In genomic region chr2:101961287-101962242, GRCh38 we compare ENCODE assay signal across 1 cellular context.
TF ChIP-seq lines count a peak whose summit lies in the region.

No MANE protein-coding gene starts in this region.

TF ChIP-seq in HepG2, 621 proteins besides CTCF, POLR2A, EP300 and RAD21 (continued from another document and continues in another):
- TF ChIP-seq, protein P1, sequence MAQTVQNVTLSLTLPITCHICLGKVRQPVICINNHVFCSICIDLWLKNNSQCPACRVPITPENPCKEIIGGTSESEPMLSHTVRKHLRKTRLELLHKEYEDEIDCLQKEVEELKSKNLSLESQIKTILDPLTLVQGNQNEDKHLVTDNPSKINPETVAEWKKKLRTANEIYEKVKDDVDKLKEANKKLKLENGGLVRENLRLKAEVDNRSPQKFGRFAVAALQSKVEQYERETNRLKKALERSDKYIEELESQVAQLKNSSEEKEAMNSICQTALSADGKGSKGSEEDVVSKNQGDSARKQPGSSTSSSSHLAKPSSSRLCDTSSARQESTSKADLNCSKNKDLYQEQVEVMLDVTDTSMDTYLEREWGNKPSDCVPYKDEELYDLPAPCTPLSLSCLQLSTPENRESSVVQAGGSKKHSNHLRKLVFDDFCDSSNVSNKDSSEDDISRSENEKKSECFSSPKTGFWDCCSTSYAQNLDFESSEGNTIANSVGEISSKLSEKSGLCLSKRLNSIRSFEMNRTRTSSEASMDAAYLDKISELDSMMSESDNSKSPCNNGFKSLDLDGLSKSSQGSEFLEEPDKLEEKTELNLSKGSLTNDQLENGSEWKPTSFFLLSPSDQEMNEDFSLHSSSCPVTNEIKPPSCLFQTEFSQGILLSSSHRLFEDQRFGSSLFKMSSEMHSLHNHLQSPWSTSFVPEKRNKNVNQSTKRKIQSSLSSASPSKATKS (CRISPR knock-in tag; IDR thresholded peaks at IDR 0.05): 0 out of 2 replicates have a peak, but pooled peaks have one; percentile 31
- no peak for TF ChIP-seq CREB1 (IDR thresholded peaks at IDR 0.05)
- TF ChIP-seq CREB1 (CRISPR knock-in tag; IDR thresholded peaks at IDR 0.05): 0 out of 2 replicates have a peak, but pooled peaks have one; percentile 37
- no peak for TF ChIP-seq HIVEP1 (CRISPR knock-in tag; IDR thresholded peaks at IDR 0.05)
- no peak for TF ChIP-seq ZNF484 (CRISPR knock-in tag; IDR thresholded peaks at IDR 0.05; ENCODE audit: borderline replicate concordance, low read depth)
- TF ChIP-seq KDM3A (CRISPR knock-in tag; IDR thresholded peaks at IDR 0.05; ENCODE audit: low read depth): peak; percentile 46; the same call in 1 of the 2 replicates
- TF ChIP-seq, protein P2, sequence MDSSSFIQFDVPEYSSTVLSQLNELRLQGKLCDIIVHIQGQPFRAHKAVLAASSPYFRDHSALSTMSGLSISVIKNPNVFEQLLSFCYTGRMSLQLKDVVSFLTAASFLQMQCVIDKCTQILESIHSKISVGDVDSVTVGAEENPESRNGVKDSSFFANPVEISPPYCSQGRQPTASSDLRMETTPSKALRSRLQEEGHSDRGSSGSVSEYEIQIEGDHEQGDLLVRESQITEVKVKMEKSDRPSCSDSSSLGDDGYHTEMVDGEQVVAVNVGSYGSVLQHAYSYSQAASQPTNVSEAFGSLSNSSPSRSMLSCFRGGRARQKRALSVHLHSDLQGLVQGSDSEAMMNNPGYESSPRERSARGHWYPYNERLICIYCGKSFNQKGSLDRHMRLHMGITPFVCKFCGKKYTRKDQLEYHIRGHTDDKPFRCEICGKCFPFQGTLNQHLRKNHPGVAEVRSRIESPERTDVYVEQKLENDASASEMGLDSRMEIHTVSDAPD (CRISPR knock-in tag; IDR thresholded peaks at IDR 0.05): peak; percentile 73; the same call in 1 of the 2 replicates
- TF ChIP-seq STAT6 (CRISPR knock-in tag; IDR thresholded peaks at IDR 0.05; ENCODE audit: borderline replicate concordance): 0 out of 2 replicates have a peak, but pooled peaks have one; percentile 78
- TF ChIP-seq ARID5B (CRISPR knock-in tag; IDR thresholded peaks at IDR 0.05): peak; percentile 77
- TF ChIP-seq, protein P3, sequence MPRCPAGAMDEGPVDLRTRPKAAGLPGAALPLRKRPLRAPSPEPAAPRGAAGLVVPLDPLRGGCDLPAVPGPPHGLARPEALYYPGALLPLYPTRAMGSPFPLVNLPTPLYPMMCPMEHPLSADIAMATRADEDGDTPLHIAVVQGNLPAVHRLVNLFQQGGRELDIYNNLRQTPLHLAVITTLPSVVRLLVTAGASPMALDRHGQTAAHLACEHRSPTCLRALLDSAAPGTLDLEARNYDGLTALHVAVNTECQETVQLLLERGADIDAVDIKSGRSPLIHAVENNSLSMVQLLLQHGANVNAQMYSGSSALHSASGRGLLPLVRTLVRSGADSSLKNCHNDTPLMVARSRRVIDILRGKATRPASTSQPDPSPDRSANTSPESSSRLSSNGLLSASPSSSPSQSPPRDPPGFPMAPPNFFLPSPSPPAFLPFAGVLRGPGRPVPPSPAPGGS (CRISPR knock-in tag; IDR thresholded peaks at IDR 0.05): 0 out of 2 replicates have a peak, but pooled peaks have one; percentile 71
- TF ChIP-seq, protein P4, sequence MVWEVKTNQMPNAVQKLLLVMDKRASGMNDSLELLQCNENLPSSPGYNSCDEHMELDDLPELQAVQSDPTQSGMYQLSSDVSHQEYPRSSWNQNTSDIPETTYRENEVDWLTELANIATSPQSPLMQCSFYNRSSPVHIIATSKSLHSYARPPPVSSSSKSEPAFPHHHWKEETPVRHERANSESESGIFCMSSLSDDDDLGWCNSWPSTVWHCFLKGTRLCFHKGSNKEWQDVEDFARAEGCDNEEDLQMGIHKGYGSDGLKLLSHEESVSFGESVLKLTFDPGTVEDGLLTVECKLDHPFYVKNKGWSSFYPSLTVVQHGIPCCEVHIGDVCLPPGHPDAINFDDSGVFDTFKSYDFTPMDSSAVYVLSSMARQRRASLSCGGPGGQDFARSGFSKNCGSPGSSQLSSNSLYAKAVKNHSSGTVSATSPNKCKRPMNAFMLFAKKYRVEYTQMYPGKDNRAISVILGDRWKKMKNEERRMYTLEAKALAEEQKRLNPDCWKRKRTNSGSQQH (CRISPR knock-in tag; IDR thresholded peaks at IDR 0.05; ENCODE audit: low read depth): peak; percentile 46; the same call in 1 of the 2 replicates
- TF ChIP-seq JUND (CRISPR knock-in tag; IDR thresholded peaks at IDR 0.05): 0 out of 2 replicates have a peak, but pooled peaks have one; percentile 47
- 0 out of 2 replicates have a peak, but pooled peaks have one; percentile 34 for TF ChIP-seq YEATS4 (CRISPR knock-in tag; IDR thresholded peaks at IDR 0.05; ENCODE audit: borderline replicate concordance)
- 0 out of 2 replicates have a peak, but pooled peaks have one; percentile 35 for TF ChIP-seq BCL6 (CRISPR knock-in tag; IDR thresholded peaks at IDR 0.05)
- peak; percentile 36 for TF ChIP-seq SPEN (CRISPR knock-in tag; IDR thresholded peaks at IDR 0.05; ENCODE audit: low read depth)
- no peak for TF ChIP-seq ZBTB7B (CRISPR knock-in tag; IDR thresholded peaks at IDR 0.05)
- TF ChIP-seq ZNF331 (CRISPR knock-in tag; IDR thresholded peaks at IDR 0.05): peak; percentile 77
- TF ChIP-seq ZNF441 (CRISPR knock-in tag; IDR thresholded peaks at IDR 0.05; ENCODE audit: borderline replicate concordance): 0 out of 2 replicates have a peak, but pooled peaks have one; percentile 13
- TF ChIP-seq DNMT3B (CRISPR knock-in tag; conservative IDR thresholded peaks at IDR 0.05): no peak; the same call in 1 of the 2 replicates
- peak; percentile 91; the same call in 1 of the 2 replicates for TF ChIP-seq ZSCAN5A (CRISPR knock-in tag; IDR thresholded peaks at IDR 0.05; ENCODE audit: borderline replicate concordance)
- TF ChIP-seq FOXA1 (IDR thresholded peaks at IDR 0.05): no peak
- peak; percentile 74 for TF ChIP-seq FOXA1 (CRISPR knock-in tag; IDR thresholded peaks at IDR 0.05)
- TF ChIP-seq ZNF12 (CRISPR knock-in tag; IDR thresholded peaks at IDR 0.05): 0 out of 2 replicates have a peak, but pooled peaks have one; percentile 7
- no peak for TF ChIP-seq ZNF616 (CRISPR knock-in tag; IDR thresholded peaks at IDR 0.05; ENCODE audit: low read depth)
- TF ChIP-seq, protein P5, sequence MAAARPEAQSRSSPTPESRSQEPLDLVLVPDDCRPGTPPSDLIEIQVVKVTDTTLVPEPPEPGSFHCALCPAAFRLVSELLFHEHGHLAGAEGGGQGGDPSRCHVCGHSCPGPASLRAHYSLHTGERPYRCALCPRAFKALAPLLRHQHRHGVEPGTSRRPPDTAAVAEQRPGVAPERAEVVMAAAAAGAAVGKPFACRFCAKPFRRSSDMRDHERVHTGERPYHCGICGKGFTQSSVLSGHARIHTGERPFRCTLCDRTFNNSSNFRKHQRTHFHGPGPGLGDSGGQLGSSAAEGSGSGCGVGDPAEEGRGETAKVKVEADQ (CRISPR knock-in tag; IDR thresholded peaks at IDR 0.05; ENCODE audit: borderline replicate concordance): peak; percentile 36; the same call in 1 of the 2 replicates
- TF ChIP-seq, protein P6, sequence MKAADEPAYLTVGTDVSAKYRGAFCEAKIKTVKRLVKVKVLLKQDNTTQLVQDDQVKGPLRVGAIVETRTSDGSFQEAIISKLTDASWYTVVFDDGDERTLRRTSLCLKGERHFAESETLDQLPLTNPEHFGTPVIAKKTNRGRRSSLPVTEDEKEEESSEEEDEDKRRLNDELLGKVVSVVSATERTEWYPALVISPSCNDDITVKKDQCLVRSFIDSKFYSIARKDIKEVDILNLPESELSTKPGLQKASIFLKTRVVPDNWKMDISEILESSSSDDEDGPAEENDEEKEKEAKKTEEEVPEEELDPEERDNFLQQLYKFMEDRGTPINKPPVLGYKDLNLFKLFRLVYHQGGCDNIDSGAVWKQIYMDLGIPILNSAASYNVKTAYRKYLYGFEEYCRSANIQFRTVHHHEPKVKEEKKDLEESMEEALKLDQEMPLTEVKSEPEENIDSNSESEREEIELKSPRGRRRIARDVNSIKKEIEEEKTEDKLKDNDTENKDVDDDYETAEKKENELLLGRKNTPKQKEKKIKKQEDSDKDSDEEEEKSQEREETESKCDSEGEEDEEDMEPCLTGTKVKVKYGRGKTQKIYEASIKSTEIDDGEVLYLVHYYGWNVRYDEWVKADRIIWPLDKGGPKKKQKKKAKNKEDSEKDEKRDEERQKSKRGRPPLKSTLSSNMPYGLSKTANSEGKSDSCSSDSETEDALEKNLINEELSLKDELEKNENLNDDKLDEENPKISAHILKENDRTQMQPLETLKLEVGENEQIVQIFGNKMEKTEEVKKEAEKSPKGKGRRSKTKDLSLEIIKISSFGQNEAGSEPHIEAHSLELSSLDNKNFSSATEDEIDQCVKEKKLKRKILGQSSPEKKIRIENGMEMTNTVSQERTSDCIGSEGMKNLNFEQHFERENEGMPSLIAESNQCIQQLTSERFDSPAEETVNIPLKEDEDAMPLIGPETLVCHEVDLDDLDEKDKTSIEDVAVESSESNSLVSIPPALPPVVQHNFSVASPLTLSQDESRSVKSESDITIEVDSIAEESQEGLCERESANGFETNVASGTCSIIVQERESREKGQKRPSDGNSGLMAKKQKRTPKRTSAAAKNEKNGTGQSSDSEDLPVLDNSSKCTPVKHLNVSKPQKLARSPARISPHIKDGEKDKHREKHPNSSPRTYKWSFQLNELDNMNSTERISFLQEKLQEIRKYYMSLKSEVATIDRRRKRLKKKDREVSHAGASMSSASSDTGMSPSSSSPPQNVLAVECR (CRISPR knock-in tag; IDR thresholded peaks at IDR 0.05; ENCODE audit: borderline replicate concordance): peak; percentile 25; the same call in 1 of the 2 replicates
- TF ChIP-seq, protein P7, sequence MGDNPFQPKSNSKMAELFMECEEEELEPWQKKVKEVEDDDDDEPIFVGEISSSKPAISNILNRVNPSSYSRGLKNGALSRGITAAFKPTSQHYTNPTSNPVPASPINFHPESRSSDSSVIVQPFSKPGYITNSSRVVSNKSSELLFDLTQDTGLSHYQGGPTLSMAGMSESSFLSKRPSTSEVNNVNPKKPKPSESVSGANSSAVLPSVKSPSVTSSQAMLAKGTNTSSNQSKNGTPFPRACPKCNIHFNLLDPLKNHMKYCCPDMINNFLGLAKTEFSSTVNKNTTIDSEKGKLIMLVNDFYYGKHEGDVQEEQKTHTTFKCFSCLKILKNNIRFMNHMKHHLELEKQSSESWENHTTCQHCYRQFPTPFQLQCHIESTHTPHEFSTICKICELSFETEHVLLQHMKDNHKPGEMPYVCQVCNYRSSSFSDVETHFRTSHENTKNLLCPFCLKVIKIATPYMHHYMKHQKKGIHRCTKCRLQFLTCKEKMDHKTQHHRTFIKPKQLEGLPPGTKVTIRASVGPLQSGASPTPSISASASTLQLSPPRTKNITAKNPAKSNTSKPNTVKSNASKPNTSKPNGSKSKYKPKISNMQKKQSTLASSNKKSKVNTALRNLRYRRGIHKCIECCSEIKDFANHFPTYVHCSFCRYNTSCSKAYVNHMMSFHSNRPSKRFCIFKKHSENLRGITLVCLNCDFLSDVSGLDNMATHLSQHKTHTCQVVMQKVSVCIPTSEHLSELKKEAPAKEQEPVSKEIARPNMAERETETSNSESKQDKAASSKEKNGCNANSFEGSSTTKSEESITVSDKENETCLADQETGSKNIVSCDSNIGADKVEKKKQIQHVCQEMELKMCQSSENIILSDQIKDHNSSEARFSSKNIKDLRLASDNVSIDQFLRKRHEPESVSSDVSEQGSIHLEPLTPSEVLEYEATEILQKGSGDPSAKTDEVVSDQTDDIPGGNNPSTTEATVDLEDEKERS (CRISPR knock-in tag; IDR thresholded peaks at IDR 0.05): 0 out of 2 replicates have a peak, but pooled peaks have one; percentile 38
- TF ChIP-seq MAX (IDR thresholded peaks at IDR 0.05): peak; percentile 3
